Comparison of ENCODE assay signal across 8 cellular contexts in genomic region chr2:113757059-113757657, GRCh38. TPM values are rescaled to one million over a fixed set of nuclear protein-coding genes. Genes with fewer than 3 reads are reported as not detected.
A peak's percentile ranks its signal among the peaks of the same experiment; 100 is the strongest.
DNase-seq lines count a peak whose midpoint lies in the region; ATAC-seq lines count a peak whose summit lies in the region.

No MANE protein-coding gene starts in this region.

- H3K9ac ChIP-seq in iPS-15b (ENCODE audit: low read depth, low read length): peak overlapping the region; percentile 84

- H3K27me3 ChIP-seq in iPS-15b (ENCODE audit: control insufficient read depth, insufficient read depth, low read length): peaks cover 4% of the 10 kb centered on the region

- no peaks in the 10 kb centered on the region for H3K27me3 Mint-ChIP-seq in activated T-cell treated with anti-CD3 and anti-CD28 coated beads, Interleukin-2, amount 50 U/mL, for 72 hours (ENCODE audit: low read depth)
- no peaks in the 10 kb centered on the region for H3K27me3 Mint-ChIP-seq in stimulated activated naive B cell treated with anti-CD40 and anti-IgM and Interleukin-4, amounts not matched to agents 10 μg/mL and 1 μg/mL and 100 μg/mL, for 72 hours

- DNase-seq in activated CD4-positive, alpha-beta T cell treated with anti-CD3 and anti-CD28 coated beads, Interleukin-2, amount 50 U/mL, for 1 hour: peak; percentile 2
- DNase-seq in activated CD4-positive, alpha-beta T cell treated with anti-CD3 and anti-CD28 coated beads for 48 hours: no peak
- DNase-seq in activated T-cell treated with anti-CD3 and anti-CD28 coated beads, Interleukin-2, amount 50 U/mL, for 72 hours: peak in 1 of 2 donors; percentile 3
- no peak for DNase-seq in stimulated activated naive B cell treated with anti-CD40 and anti-IgM and Interleukin-4, amounts not matched to agents 10 μg/mL and 1 μg/mL and 100 μg/mL, for 72 hours
- DNase-seq in NCI-H1048 (lab: John Stamatoyannopoulos, UW) (no peak), EL (no peak), NK-92 (lab: John Stamatoyannopoulos, UW; ENCODE audit: unreplicated experiment) (no peak)

- H3K4me1 ChIP-seq in iPS-15b (ENCODE audit: control insufficient read depth, insufficient read depth, low read length): peaks cover 1% of the 10 kb centered on the region

- H3K9me3 ChIP-seq in iPS-15b (ENCODE audit: control insufficient read depth, insufficient read depth, low read length): no peaks in the 10 kb centered on the region

- no peaks in the 10 kb centered on the region for H3K9me3 Mint-ChIP-seq in activated T-cell treated with anti-CD3 and anti-CD28 coated beads, Interleukin-2, amount 50 U/mL, for 72 hours
- H3K9me3 Mint-ChIP-seq in stimulated activated naive B cell treated with anti-CD40 and anti-IgM and Interleukin-4, amounts not matched to agents 10 μg/mL and 1 μg/mL and 100 μg/mL, for 72 hours: no peaks in the 10 kb centered on the region

- peak overlapping the region; percentile 94 for H3K27ac Mint-ChIP-seq in activated T-cell treated with anti-CD3 and anti-CD28 coated beads, Interleukin-2, amount 50 U/mL, for 72 hours
- H3K27ac Mint-ChIP-seq in stimulated activated naive B cell treated with anti-CD40 and anti-IgM and Interleukin-4, amounts not matched to agents 10 μg/mL and 1 μg/mL and 100 μg/mL, for 72 hours: peak overlapping the region; percentile 98

- peaks cover 24% of the 10 kb centered on the region for H3K4me1 Mint-ChIP-seq in activated T-cell treated with anti-CD3 and anti-CD28 coated beads, Interleukin-2, amount 50 U/mL, for 72 hours (ENCODE audit: low read depth)
- H3K4me1 Mint-ChIP-seq in stimulated activated naive B cell treated with anti-CD40 and anti-IgM and Interleukin-4, amounts not matched to agents 10 μg/mL and 1 μg/mL and 100 μg/mL, for 72 hours: peaks cover 8 to 19% of the 10 kb centered on the region in 2 donors

- peaks cover 2 to 11% of the 10 kb centered on the region in 2 donors for H3K36me3 Mint-ChIP-seq in activated T-cell treated with anti-CD3 and anti-CD28 coated beads, Interleukin-2, amount 50 U/mL, for 72 hours (ENCODE audit: insufficient read depth in 2 of 2)
- H3K36me3 Mint-ChIP-seq in stimulated activated naive B cell treated with anti-CD40 and anti-IgM and Interleukin-4, amounts not matched to agents 10 μg/mL and 1 μg/mL and 100 μg/mL, for 72 hours: peaks cover 6% of the 10 kb centered on the region in 2 donors

- ATAC-seq in activated T-cell treated with anti-CD3 and anti-CD28 coated beads, Interleukin-2, amount 50 U/mL, for 72 hours (replicated peaks in 1 of 2): peak in 1 of 2 donors; percentile 6
- peak in 1 of 2 donors; percentile 12 for ATAC-seq in stimulated activated naive B cell treated with anti-CD40 and anti-IgM and Interleukin-4, amounts not matched to agents 10 μg/mL and 1 μg/mL and 100 μg/mL, for 72 hours (replicated peaks)

- peak overlapping the region; percentile 85 to 98 for H3K4me3 Mint-ChIP-seq in activated T-cell treated with anti-CD3 and anti-CD28 coated beads, Interleukin-2, amount 50 U/mL, for 72 hours
- H3K4me3 Mint-ChIP-seq in stimulated activated naive B cell treated with anti-CD40 and anti-IgM and Interleukin-4, amounts not matched to agents 10 μg/mL and 1 μg/mL and 100 μg/mL, for 72 hours: peak overlapping the region; percentile 88 to 96

- no peaks in the 10 kb centered on the region for H3K36me3 ChIP-seq in iPS-15b (ENCODE audit: control insufficient read depth, insufficient read depth, low read length)

- peak overlapping the region; percentile 73 for H3K4me3 ChIP-seq in iPS-15b (ENCODE audit: low read depth, low read length)

RNA-seq across cellular contexts. Expression of gene SLC35F5, which starts 0.7 kb away (rescaled TPM):
- total RNA-seq in activated T-cell treated with anti-CD3 and anti-CD28 coated beads, Interleukin-2, amount 50 U/mL, for 72 hours: 10 to 100 TPM; 29.1 to 29.8 TPM
